4 cellular contexts compared by ENCODE assay signal in genomic region chr11:44689265-44689664, GRCh38.
TF ChIP-seq lines count a peak whose summit lies in the region.

No MANE protein-coding gene starts in this region.

TF ChIP-seq in HEK293, 187 proteins besides CTCF, POLR2A, EP300 and RAD21:
- TF ChIP-seq SETDB1 (IDR thresholded peaks at IDR 0.05; ENCODE audit: insufficient read length, low read length) = peak; percentile 38
- TF ChIP-seq KLF10 (tag by site-specific recombination; IDR thresholded peaks at IDR 0.05) = no peak
- peak; percentile 89 for TF ChIP-seq ZNF280D (tag by site-specific recombination; IDR thresholded peaks at IDR 0.05)

TF ChIP-seq in WTC11, 78 proteins besides CTCF, POLR2A, EP300 and RAD21:
- no peak for TF ChIP-seq ETV6 (CRISPR knock-in tag; IDR thresholded peaks at IDR 0.05)
- TF ChIP-seq GTF2I (CRISPR knock-in tag; conservative IDR thresholded peaks at IDR 0.05) = peak; percentile 82
- TF ChIP-seq FOXJ3 (CRISPR knock-in tag; IDR thresholded peaks at IDR 0.05; ENCODE audit: borderline replicate concordance) = no peak

TF ChIP-seq in K562, 482 proteins besides CTCF, POLR2A, EP300 and RAD21:
- 0 out of 2 replicates have a peak, but pooled peaks have one; percentile 26 for TF ChIP-seq SMARCA5 (IDR thresholded peaks at IDR 0.05)
- no peak for TF ChIP-seq NFE2L1 (tag; IDR thresholded peaks at IDR 0.05; ENCODE audit: borderline replicate concordance, low read depth)
- peak; percentile 97 for TF ChIP-seq RBM25 (IDR thresholded peaks at IDR 0.05; ENCODE audit: low read depth, low read length, severe bottlenecking)
- TF ChIP-seq SMAD3 (CRISPR knock-in tag; conservative IDR thresholded peaks at IDR 0.05) = no peak

TF ChIP-seq in H1, 55 proteins besides CTCF, POLR2A, EP300 and RAD21:
- TF ChIP-seq CBX5 (IDR thresholded peaks at IDR 0.05; ENCODE audit: low read depth, low read length) = no peak
- TF ChIP-seq EGR1 (IDR thresholded peaks at IDR 0.05; ENCODE audit: borderline replicate concordance, low read depth, low read length) = no peak
- no peak for TF ChIP-seq NRF1 (IDR thresholded peaks at IDR 0.05; ENCODE audit: low read depth, low read length)
- no peak for TF ChIP-seq EZH2 (IDR thresholded peaks at IDR 0.05; ENCODE audit: low read depth, low read length, severe bottlenecking)
- TF ChIP-seq TCF12 (IDR thresholded peaks at IDR 0.05; ENCODE audit: low read depth, low read length) = no peak
- no peak for TF ChIP-seq CHD2 (IDR thresholded peaks at IDR 0.05; ENCODE audit: low read length)
- no peak for TF ChIP-seq NANOG (IDR thresholded peaks at IDR 0.05; ENCODE audit: insufficient read depth, low read depth, low read length, poor library complexity, severe bottlenecking)
- no peak for TF ChIP-seq GABPA (IDR thresholded peaks at IDR 0.05; ENCODE audit: borderline replicate concordance, insufficient read depth, low read length)
- no peak for TF ChIP-seq PHF8 (conservative IDR thresholded peaks at IDR 0.05; ENCODE audit: low read depth, low read length)
- TF ChIP-seq ATF2 (IDR thresholded peaks at IDR 0.05; ENCODE audit: low read length) = no peak
- 0 out of 4 replicates have a peak, but pooled peaks of 1 of the 2 experiments have one; percentile 39 for TF ChIP-seq HDAC2 (IDR thresholded peaks at IDR 0.05; ENCODE audit: borderline replicate concordance in 1 of 2, low read depth in 2 of 2, low read length in 2 of 2)
- peak; percentile 82 for TF ChIP-seq KDM1A (IDR thresholded peaks at IDR 0.05; ENCODE audit: borderline replicate concordance, low read length)
- no peak for TF ChIP-seq HDAC6 (IDR thresholded peaks at IDR 0.05; ENCODE audit: low read depth, low read length)
- no peak for TF ChIP-seq SP2 (IDR thresholded peaks at IDR 0.05; ENCODE audit: low read length)
